22 cellular contexts compared by ENCODE assay signal in the genomic region with DNA sequence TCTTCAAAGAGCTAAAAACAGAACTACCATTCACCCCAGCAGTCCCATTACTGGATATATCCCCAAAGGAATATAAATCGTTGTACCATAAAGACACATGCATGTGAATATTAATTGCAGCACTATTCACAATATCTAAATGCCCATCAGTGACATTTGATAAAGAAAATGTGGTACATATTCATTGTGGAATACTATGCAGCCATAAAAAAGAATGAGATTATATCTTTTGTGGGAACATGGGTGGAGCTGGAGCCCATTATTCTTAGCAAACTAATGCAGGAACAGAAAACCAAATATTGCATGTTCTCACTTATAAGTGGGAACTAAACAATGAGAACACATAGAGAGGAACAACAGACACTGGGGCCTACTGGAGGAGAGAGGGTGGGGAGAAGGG. TPM values are rescaled to one million over a fixed set of nuclear protein-coding genes. Genes with fewer than 3 reads are reported as not detected.
DNase-seq lines count a peak whose midpoint lies in the region; ATAC-seq, FAIRE-seq and TF ChIP-seq lines count a peak whose summit lies in the region.
"Had no signal": no experiment of that assay in that cellular context is flagged by ENCODE, and none has a peak within 500 bp of the region (broad histone marks: within the 10 kb centered on the region; RNA-seq: fewer than 3 reads in every experiment).

No MANE protein-coding gene starts in this region.

- H3K9me3 Mint-ChIP-seq in WTC11: peaks cover 14% of the 10 kb centered on the region
- H3K9me3 Mint-ChIP-seq in endothelial cell (ENCODE audit: unreplicated experiment): no peaks in the 10 kb centered on the region
- H3K9me3 Mint-ChIP-seq: CD8-positive, alpha-beta T cell had no signal

- no peak for TF ChIP-seq RAD21 in A549 (conservative IDR thresholded peaks at IDR 0.05 in 1 of 2, IDR thresholded peaks at IDR 0.05 in 1 of 2)

- TF ChIP-seq POLR2A in A549 (IDR thresholded peaks at IDR 0.05; ENCODE audit: low read length): no peak

- no peak for ATAC-seq in A549
- no peak for ATAC-seq in WTC11
- no peak for ATAC-seq in HG03135 (IDR thresholded peaks at IDR 0.05; ENCODE audit: unreplicated experiment)
- ATAC-seq: CD8-positive, alpha-beta T cell; GM12878 had no signal

- CTCF ChIA-PET in A549 (lab: Yijun Ruan, JAX): interaction anchor here (1.2 kb wide), 1 partner anchor 10 kb away, joined by 4 read pairs; no protein-coding TSS in a partner anchor
- CTCF ChIA-PET in HEK293 (lab: Yijun Ruan, JAX): no interaction called here
- CTCF ChIA-PET in WTC11 (lab: Charles Lee): no interaction called here

- H3K4me3 ChIP-seq in A549 (no peak overlapping the region), HEK293 (ENCODE audit: low read depth, low read length) (no peak overlapping the region)
- H3K4me3 ChIP-seq: BLaER1 treated with 17β-estradiol and CSF1 and Interleukin-3, amounts not matched to agents 10 nM and 100 nM; GM12878 had no signal

- H3K36me3 ChIP-seq in HEK293 (ENCODE audit: control insufficient read depth in 2 of 2, insufficient read depth in 1 of 2, low read length in 2 of 2): peaks cover 24 to 28% of the 10 kb centered on the region in 2 experiments

- H3K27me3 Mint-ChIP-seq in WTC11 (ENCODE audit: low read depth) (no peaks in the 10 kb centered on the region), endothelial cell (ENCODE audit: unreplicated experiment) (peaks cover 2% of the 10 kb centered on the region)
- H3K27me3 Mint-ChIP-seq: CD4-positive, alpha-beta T cell had no signal

- H3K4me1 ChIP-seq in A549 (no peaks in the 10 kb centered on the region), HEK293 (ENCODE audit: control insufficient read depth, insufficient read depth, low read length) (no peaks in the 10 kb centered on the region; the same call in 1 of the 2 replicates)
- H3K4me1 ChIP-seq: Caco-2 had no signal

- H3K27ac ChIP-seq in A549: no peak overlapping the region
- no peak overlapping the region for H3K27ac ChIP-seq in HEK293 (ENCODE audit: extremely low read depth, low read depth, low read length)
- H3K27ac ChIP-seq: BLaER1 treated with 17β-estradiol and CSF1 and Interleukin-3, amounts not matched to agents 10 nM and 100 nM; C4-2B had no signal

- TF ChIP-seq CTCF in A549 (IDR thresholded peaks at IDR 0.05) (no peak), HEK293 (tag by site-specific recombination; IDR thresholded peaks at IDR 0.05) (no peak), WTC11 (IDR thresholded peaks at IDR 0.05) (no peak), endothelial cell (IDR thresholded peaks at IDR 0.05; ENCODE audit: unreplicated experiment) (no peak)

- no peak overlapping the region for H3K27ac Mint-ChIP-seq in WTC11
- no peak overlapping the region for H3K27ac Mint-ChIP-seq in endothelial cell (ENCODE audit: unreplicated experiment)
- H3K27ac Mint-ChIP-seq: CD4-positive, alpha-beta T cell; CD8-positive, alpha-beta T cell had no signal

- 54% methylated on average over 1 of the region's 1 CpG for WGBS in A549 (ENCODE audit: missing lambda C conversion rate)

- H3K9me3 ChIP-seq in A549: no peaks in the 10 kb centered on the region
- H3K9me3 ChIP-seq in HEK293 (ENCODE audit: control insufficient read depth, insufficient read depth, low read depth, low read length): no peaks in the 10 kb centered on the region
- H3K9me3 ChIP-seq: Caco-2 had no signal

- TF ChIP-seq EP300 in A549 (IDR thresholded peaks at IDR 0.05): no peak

- H3K36me3 Mint-ChIP-seq in WTC11 (peaks cover 25% of the 10 kb centered on the region), endothelial cell (ENCODE audit: low read depth, unreplicated experiment) (peaks cover 30% of the 10 kb centered on the region)

- H3K4me1 Mint-ChIP-seq in WTC11: no peaks in the 10 kb centered on the region
- H3K4me1 Mint-ChIP-seq in endothelial cell (ENCODE audit: unreplicated experiment): no peaks in the 10 kb centered on the region

- H3K4me3 Mint-ChIP-seq in WTC11: no peak overlapping the region
- peak overlapping the region; percentile 52 for H3K4me3 Mint-ChIP-seq in endothelial cell (ENCODE audit: unreplicated experiment)
- H3K4me3 Mint-ChIP-seq: CD4-positive, alpha-beta T cell; CD8-positive, alpha-beta T cell had no signal

- H3K4me2 ChIP-seq in A549: no peak overlapping the region
- H3K4me2 ChIP-seq: BLaER1 treated with 17β-estradiol and CSF1 and Interleukin-3, amounts not matched to agents 10 nM and 100 nM had no signal

- DNase-seq in A549 (ENCODE audit: low read depth in 1 of 2, low spot score in 1 of 2): no peak
- DNase-seq in WTC11 (ENCODE audit: low spot score): no peak
- DNase-seq in endothelial cell (ENCODE audit: low spot score): no peak
- no peak for DNase-seq in DMS53 treated with DMSO at 0.1 percent for 48 hours (lab: John Stamatoyannopoulos, UW; ENCODE audit: unreplicated experiment)
- DNase-seq in NCI-H2081 (lab: John Stamatoyannopoulos, UW): no peak
- DNase-seq: ACHN; Caco-2; Calu3; CD4-positive, alpha-beta T cell; CD8-positive, alpha-beta T cell; DMS79; DND-41; EL; GDM1 had no signal

- POLR2A ChIA-PET in A549 (lab: Yijun Ruan, JAX) (no interaction called here), HEK293 (lab: Yijun Ruan, JAX) (no interaction called here), WTC11 (lab: Charles Lee) (no interaction called here)

- no peak for FAIRE-seq in A549 (lab: Jason Lieb, UNC)
- FAIRE-seq: D721Med, GM12878, GM12892, GM18507 had no signal

TF ChIP-seq in A549, 52 proteins besides CTCF, POLR2A, EP300 and RAD21:
- TF ChIP-seq NFE2L2 (conservative IDR thresholded peaks at IDR 0.05; ENCODE audit: low read length) (no peak), KDM1A (IDR thresholded peaks at IDR 0.05; ENCODE audit: low read depth) (peak; percentile 44; the same call in 1 of the 2 replicates)

TF ChIP-seq in HEK293, 187 proteins besides CTCF, POLR2A, EP300 and RAD21:
- TF ChIP-seq ZIC2 (tag by site-specific recombination; IDR thresholded peaks at IDR 0.05) (no peak), ZNF146 (tag by site-specific recombination; IDR thresholded peaks at IDR 0.05) (peak; percentile 84)
- TF ChIP-seq, protein P1, sequence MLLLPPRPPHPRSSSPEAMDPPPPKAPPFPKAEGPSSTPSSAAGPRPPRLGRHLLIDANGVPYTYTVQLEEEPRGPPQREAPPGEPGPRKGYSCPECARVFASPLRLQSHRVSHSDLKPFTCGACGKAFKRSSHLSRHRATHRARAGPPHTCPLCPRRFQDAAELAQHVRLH (tag by site-specific recombination; IDR thresholded peaks at IDR 0.05): 0 out of 2 replicates have a peak, but pooled peaks have one; percentile 13

TF ChIP-seq in WTC11, 78 proteins besides CTCF, POLR2A, EP300 and RAD21:
- TF ChIP-seq SMAD4 (CRISPR knock-in tag; IDR thresholded peaks at IDR 0.05) (no peak), GRHL2 (CRISPR knock-in tag; IDR thresholded peaks at IDR 0.05; ENCODE audit: insufficient replicate concordance, severe bottlenecking) (no peak), MYBL2 (CRISPR knock-in tag; IDR thresholded peaks at IDR 0.05) (no peak), GTF2I (CRISPR knock-in tag; conservative IDR thresholded peaks at IDR 0.05) (0 out of 2 replicates have a peak, but pooled peaks have one; percentile 43)
- TF ChIP-seq, protein P2, sequence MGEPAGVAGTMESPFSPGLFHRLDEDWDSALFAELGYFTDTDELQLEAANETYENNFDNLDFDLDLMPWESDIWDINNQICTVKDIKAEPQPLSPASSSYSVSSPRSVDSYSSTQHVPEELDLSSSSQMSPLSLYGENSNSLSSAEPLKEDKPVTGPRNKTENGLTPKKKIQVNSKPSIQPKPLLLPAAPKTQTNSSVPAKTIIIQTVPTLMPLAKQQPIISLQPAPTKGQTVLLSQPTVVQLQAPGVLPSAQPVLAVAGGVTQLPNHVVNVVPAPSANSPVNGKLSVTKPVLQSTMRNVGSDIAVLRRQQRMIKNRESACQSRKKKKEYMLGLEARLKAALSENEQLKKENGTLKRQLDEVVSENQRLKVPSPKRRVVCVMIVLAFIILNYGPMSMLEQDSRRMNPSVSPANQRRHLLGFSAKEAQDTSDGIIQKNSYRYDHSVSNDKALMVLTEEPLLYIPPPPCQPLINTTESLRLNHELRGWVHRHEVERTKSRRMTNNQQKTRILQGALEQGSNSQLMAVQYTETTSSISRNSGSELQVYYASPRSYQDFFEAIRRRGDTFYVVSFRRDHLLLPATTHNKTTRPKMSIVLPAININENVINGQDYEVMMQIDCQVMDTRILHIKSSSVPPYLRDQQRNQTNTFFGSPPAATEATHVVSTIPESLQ (CRISPR knock-in tag; IDR thresholded peaks at IDR 0.05): no peak
- TF ChIP-seq, protein P3, sequence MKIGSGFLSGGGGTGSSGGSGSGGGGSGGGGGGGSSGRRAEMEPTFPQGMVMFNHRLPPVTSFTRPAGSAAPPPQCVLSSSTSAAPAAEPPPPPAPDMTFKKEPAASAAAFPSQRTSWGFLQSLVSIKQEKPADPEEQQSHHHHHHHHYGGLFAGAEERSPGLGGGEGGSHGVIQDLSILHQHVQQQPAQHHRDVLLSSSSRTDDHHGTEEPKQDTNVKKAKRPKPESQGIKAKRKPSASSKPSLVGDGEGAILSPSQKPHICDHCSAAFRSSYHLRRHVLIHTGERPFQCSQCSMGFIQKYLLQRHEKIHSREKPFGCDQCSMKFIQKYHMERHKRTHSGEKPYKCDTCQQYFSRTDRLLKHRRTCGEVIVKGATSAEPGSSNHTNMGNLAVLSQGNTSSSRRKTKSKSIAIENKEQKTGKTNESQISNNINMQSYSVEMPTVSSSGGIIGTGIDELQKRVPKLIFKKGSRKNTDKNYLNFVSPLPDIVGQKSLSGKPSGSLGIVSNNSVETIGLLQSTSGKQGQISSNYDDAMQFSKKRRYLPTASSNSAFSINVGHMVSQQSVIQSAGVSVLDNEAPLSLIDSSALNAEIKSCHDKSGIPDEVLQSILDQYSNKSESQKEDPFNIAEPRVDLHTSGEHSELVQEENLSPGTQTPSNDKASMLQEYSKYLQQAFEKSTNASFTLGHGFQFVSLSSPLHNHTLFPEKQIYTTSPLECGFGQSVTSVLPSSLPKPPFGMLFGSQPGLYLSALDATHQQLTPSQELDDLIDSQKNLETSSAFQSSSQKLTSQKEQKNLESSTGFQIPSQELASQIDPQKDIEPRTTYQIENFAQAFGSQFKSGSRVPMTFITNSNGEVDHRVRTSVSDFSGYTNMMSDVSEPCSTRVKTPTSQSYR (CRISPR knock-in tag; IDR thresholded peaks at IDR 0.05): no peak

RNA-seq across cellular contexts. Expression of a gene that starts 38.7 kb away (rescaled TPM):
- polyA plus RNA-seq in A549 (2011; rRNA removed) (14.9 and 20.2 TPM in 2 replicates), A549 (2017; fragmentation: RNase III; extraction: RNeasy Plus Mini Kit Qiagen cat#74134 plus additional on column Dnase treatment) (9.1 to 9.8 TPM (median 9.6 TPM) in 3 replicates)
- 5.1 and 9.3 TPM in 2 replicates for polyA plus RNA-seq in A549 (2012; cell fraction: cytosol; rRNA removed)
- 6.8 and 8.6 TPM in 2 replicates for polyA plus RNA-seq in A549 (2012; cell fraction: nucleus; rRNA removed)
- polyA minus RNA-seq in A549 (2011; rRNA and poly(A)+ RNA removed): 50.0 and 63.9 TPM in 2 replicates
- total RNA-seq in WTC11 (2021) (11.0 to 14.9 TPM (median 13.9 TPM) in 3 replicates), endothelial cell (ENCODE audit: unreplicated experiment) (41.9 TPM)
